Comparison of ENCODE assay signal across 10 cellular contexts in genomic region chr14:80364274-80364673, GRCh38.
DNase-seq lines count a peak whose midpoint lies in the region; ATAC-seq, FAIRE-seq and TF ChIP-seq lines count a peak whose summit lies in the region.
"Had no signal": no experiment of that assay in that cellular context is flagged by ENCODE, and none has a peak within 500 bp of the region (broad histone marks: within the 10 kb centered on the region; RNA-seq: fewer than 3 reads in every experiment).

No MANE protein-coding gene starts in this region.

- 17 to 34% (median 22%) methylated on average over 1 of the region's 1 CpG for WGBS in small intestine, 3 donors

- no peaks in the 10 kb centered on the region for H3K36me3 ChIP-seq in upper lobe of right lung
- H3K36me3 ChIP-seq in small intestine (ENCODE audit: control insufficient read depth in 2 of 2, insufficient read depth in 2 of 2, low read length in 2 of 2): no peaks in the 10 kb centered on the region
- H3K36me3 ChIP-seq in vagina: no peaks in the 10 kb centered on the region

- intact Hi-C loops in upper lobe of right lung (cut with DNase I): no loop called here
- intact Hi-C loops in vagina (cut with DNase I): no loop called here

- H3K4me1 Mint-ChIP-seq in activated CD4-positive, alpha-beta memory T cell treated with anti-CD3 and anti-CD28 coated beads, Interleukin-2, amount 10 ng/mL, durations not matched to agents 7 days and 5 days: no peaks in the 10 kb centered on the region
- H3K4me1 Mint-ChIP-seq: naive thymus-derived CD8-positive, alpha-beta T cell had no signal

- no peak overlapping the region for H3K27ac Mint-ChIP-seq in activated CD4-positive, alpha-beta memory T cell treated with anti-CD3 and anti-CD28 coated beads, Interleukin-2, amount 10 ng/mL, durations not matched to agents 7 days and 5 days
- H3K27ac Mint-ChIP-seq: naive thymus-derived CD8-positive, alpha-beta T cell; stimulated activated naive CD8-positive, alpha-beta T cell treated with anti-CD3 and anti-CD28 coated beads, Interleukin-15, Interleukin-2, amounts not matched to agents 100 ng/mL and 50 ng/mL, for 24 hours had no signal

- H3K27ac ChIP-seq in upper lobe of right lung (no peak overlapping the region), small intestine (ENCODE audit: low read depth in 1 of 2, low read length in 1 of 2) (no peak overlapping the region), vagina (no peak overlapping the region)

- H3K4me3 Mint-ChIP-seq in activated CD4-positive, alpha-beta memory T cell treated with anti-CD3 and anti-CD28 coated beads, Interleukin-2, amount 10 ng/mL, durations not matched to agents 7 days and 5 days: no peak overlapping the region
- H3K4me3 Mint-ChIP-seq: naive thymus-derived CD8-positive, alpha-beta T cell; stimulated activated naive CD8-positive, alpha-beta T cell treated with anti-CD3 and anti-CD28 coated beads, Interleukin-15, Interleukin-2, amounts not matched to agents 100 ng/mL and 50 ng/mL, for 24 hours had no signal

- DNase-seq in DMS53 (lab: John Stamatoyannopoulos, UW) (peak; percentile 54), HuH-7 (ENCODE audit: low spot score) (peak; percentile 17), SK-N-DZ (ENCODE audit: low spot score) (peak; percentile 6), iris pigment epithelial cell (ENCODE audit: low read depth) (peak; percentile 56), upper lobe of right lung (no peak), small intestine (no peak), vagina (ENCODE audit: extremely low spot score in 2 of 2) (no peak)
- DNase-seq in activated CD4-positive, alpha-beta memory T cell treated with anti-CD3 and anti-CD28 coated beads, Interleukin-2, amount 10 ng/mL, durations not matched to agents 7 days and 5 days: no peak
- DNase-seq: naive thymus-derived CD8-positive, alpha-beta T cell had no signal

- POLR2A ChIA-PET in activated CD4-positive, alpha-beta memory T cell treated with anti-CD3 and anti-CD28 coated beads, Interleukin-2, amount 10 ng/mL, durations not matched to agents 7 days and 5 days (lab: Charles Lee): no interaction called here

- CTCF ChIA-PET in activated CD4-positive, alpha-beta memory T cell treated with anti-CD3 and anti-CD28 coated beads, Interleukin-2, amount 10 ng/mL, durations not matched to agents 7 days and 5 days (lab: Charles Lee): no interaction called here

- no peak for FAIRE-seq in small intestine (lab: Jason Lieb, UNC)

- no peaks in the 10 kb centered on the region for H3K36me3 Mint-ChIP-seq in activated CD4-positive, alpha-beta memory T cell treated with anti-CD3 and anti-CD28 coated beads, Interleukin-2, amount 10 ng/mL, durations not matched to agents 7 days and 5 days (ENCODE audit: low read depth)
- H3K36me3 Mint-ChIP-seq: naive thymus-derived CD8-positive, alpha-beta T cell had no signal

- H3K27me3 Mint-ChIP-seq in activated CD4-positive, alpha-beta memory T cell treated with anti-CD3 and anti-CD28 coated beads, Interleukin-2, amount 10 ng/mL, durations not matched to agents 7 days and 5 days: no peaks in the 10 kb centered on the region
- H3K27me3 Mint-ChIP-seq: stimulated activated naive CD8-positive, alpha-beta T cell treated with anti-CD3 and anti-CD28 coated beads, Interleukin-15, Interleukin-2, amounts not matched to agents 100 ng/mL and 50 ng/mL, for 24 hours had no signal

- ATAC-seq in upper lobe of right lung: no peak
- ATAC-seq: naive thymus-derived CD8-positive, alpha-beta T cell had no signal

- no peak for TF ChIP-seq POLR2A in vagina (IDR thresholded peaks at IDR 0.05)

- no peaks in the 10 kb centered on the region for H3K27me3 ChIP-seq in upper lobe of right lung
- no peaks in the 10 kb centered on the region for H3K27me3 ChIP-seq in small intestine (ENCODE audit: control insufficient read depth in 2 of 2, insufficient read depth in 2 of 2, low read length in 2 of 2)
- no peaks in the 10 kb centered on the region for H3K27me3 ChIP-seq in vagina

- no peaks in the 10 kb centered on the region for H3K4me1 ChIP-seq in upper lobe of right lung
- H3K4me1 ChIP-seq in small intestine (ENCODE audit: control insufficient read depth in 2 of 2, insufficient read depth in 1 of 2, low read depth in 1 of 2, low read length in 1 of 2): no peaks in the 10 kb centered on the region
- H3K4me1 ChIP-seq in vagina: no peaks in the 10 kb centered on the region

- H3K4me3 ChIP-seq in upper lobe of right lung: no peak overlapping the region
- H3K4me3 ChIP-seq in small intestine (ENCODE audit: low read depth in 1 of 2, low read length in 2 of 2): no peak overlapping the region
- no peak overlapping the region for H3K4me3 ChIP-seq in vagina

- TF ChIP-seq CTCF in upper lobe of right lung (IDR thresholded peaks at IDR 0.05): no peak
- TF ChIP-seq CTCF in vagina (IDR thresholded peaks at IDR 0.05): no peak

- no peaks in the 10 kb centered on the region for H3K9me3 Mint-ChIP-seq in activated CD4-positive, alpha-beta memory T cell treated with anti-CD3 and anti-CD28 coated beads, Interleukin-2, amount 10 ng/mL, durations not matched to agents 7 days and 5 days
- H3K9me3 Mint-ChIP-seq: stimulated activated naive CD8-positive, alpha-beta T cell treated with anti-CD3 and anti-CD28 coated beads, Interleukin-15, Interleukin-2, amounts not matched to agents 100 ng/mL and 50 ng/mL, for 24 hours had no signal

- no peaks in the 10 kb centered on the region for H3K9me3 ChIP-seq in upper lobe of right lung
- H3K9me3 ChIP-seq in small intestine (ENCODE audit: control insufficient read depth, low read depth): no peaks in the 10 kb centered on the region
- H3K9me3 ChIP-seq in vagina: peaks cover 5% of the 10 kb centered on the region

Comparison
In these comparisons a context has a peak if more than half of its experiments do, and no peak if none do; other contexts are left out.
1. DNase-seq: peak in DMS53 (single experiment), HuH-7 (single experiment), SK-N-DZ (single experiment) and iris pigment epithelial cell (single experiment); none in upper lobe of right lung (single experiment), small intestine (single experiment), activated CD4-positive, alpha-beta memory T cell treated with anti-CD3 and anti-CD28 coated beads, Interleukin-2, amount 10 ng/mL, durations not matched to agents 7 days and 5 days (single experiment) and vagina (0 of 2).